Comparison of ENCODE assay signal across 8 cellular contexts in genomic region chr1:65067491-65068201, GRCh38.
A peak's percentile ranks its signal among the peaks of the same experiment; 100 is the strongest.
DNase-seq lines count a peak whose midpoint lies in the region; ATAC-seq and TF ChIP-seq lines count a peak whose summit lies in the region.

No MANE protein-coding gene starts in this region.

- H3K4me3 Mint-ChIP-seq in activated T-cell treated with anti-CD3 and anti-CD28 coated beads, Interleukin-2, amount 50 U/mL, for 72 hours = peak overlapping the region; percentile 88 to 98

- H3K27me3 ChIP-seq in HUES6 (ENCODE audit: control insufficient read depth, insufficient read depth, low read length) (no peaks in the 10 kb centered on the region), esophagus squamous epithelium (no peaks in the 10 kb centered on the region)

- TF ChIP-seq POLR2A in esophagus squamous epithelium (IDR thresholded peaks at IDR 0.05) = peak in 3 of 4 donors; percentile 40 to 74 (median 65)

- peaks cover 24% of the 10 kb centered on the region for H3K4me1 ChIP-seq in HUES6 (ENCODE audit: control insufficient read depth, insufficient read depth, low read length)
- peaks cover 5 to 49% (median 16%) of the 10 kb centered on the region in 3 donors for H3K4me1 ChIP-seq in esophagus squamous epithelium
- H3K4me1 ChIP-seq in mucosa of descending colon (ENCODE audit: low read depth) = no peaks in the 10 kb centered on the region

- H3K4me1 Mint-ChIP-seq in activated T-cell treated with anti-CD3 and anti-CD28 coated beads, Interleukin-2, amount 50 U/mL, for 72 hours (ENCODE audit: low read depth) = peaks cover 45% of the 10 kb centered on the region

- ATAC-seq in GM19328 (IDR thresholded peaks at IDR 0.05; ENCODE audit: unreplicated experiment) = peak; percentile 31
- peak; percentile 28 to 30 for ATAC-seq in activated T-cell treated with anti-CD3 and anti-CD28 coated beads, Interleukin-2, amount 50 U/mL, for 72 hours (replicated peaks in 1 of 2)
- ATAC-seq in mucosa of descending colon = peak; percentile 54

- H3K9ac ChIP-seq in HUES6 (ENCODE audit: low read length) = peak overlapping the region; percentile 92

- intact Hi-C loops in esophagus squamous epithelium (cut with DNase I) = no loop called here
- intact Hi-C loops in mucosa of descending colon (cut with DNase I, micrococcal nuclease) = no loop called here

- no peaks in the 10 kb centered on the region for H3K27me3 Mint-ChIP-seq in activated T-cell treated with anti-CD3 and anti-CD28 coated beads, Interleukin-2, amount 50 U/mL, for 72 hours (ENCODE audit: low read depth)

- no peaks in the 10 kb centered on the region for H3K9me3 ChIP-seq in HUES6 (ENCODE audit: control insufficient read depth, insufficient read depth, low read depth, low read length)
- H3K9me3 ChIP-seq in esophagus squamous epithelium = no peaks in the 10 kb centered on the region
- no peaks in the 10 kb centered on the region for H3K9me3 ChIP-seq in mucosa of descending colon

- DNase-seq in Ammon's horn (ENCODE audit: low spot score) = peak; percentile 87
- peak; percentile 86 for DNase-seq in OCI-M1 (lab: John Stamatoyannopoulos, UW)
- peak; percentile 39 to 54 for DNase-seq in activated T-cell treated with anti-CD3 and anti-CD28 coated beads, Interleukin-2, amount 50 U/mL, for 72 hours
- DNase-seq in esophagus squamous epithelium (lab: John Stamatoyannopoulos, UW) = no peak
- DNase-seq in mucosa of descending colon = peak; percentile 76 to 86 (median 77)
- DNase-seq in stimulated activated CD8-positive, alpha-beta memory T cell treated with anti-CD3 and anti-CD28 coated beads, Interleukin-7, amount 100 ng/mL, for 48 hours (ENCODE audit: extremely low read depth in 1 of 2, low read depth in 1 of 2) = peak; percentile 20 to 35

- H3K36me3 ChIP-seq in HUES6 (ENCODE audit: control insufficient read depth, insufficient read depth, low read length) (no peaks in the 10 kb centered on the region), esophagus squamous epithelium (no peaks in the 10 kb centered on the region), mucosa of descending colon (ENCODE audit: low read depth) (no peaks in the 10 kb centered on the region)

- peak overlapping the region; percentile 41; the same call in 1 of the 2 replicates for H3K27ac ChIP-seq in HUES6 (ENCODE audit: low read depth, low read length)
- peak overlapping the region; percentile 94 to 100 (median 100) for H3K27ac ChIP-seq in esophagus squamous epithelium

- H3K4me3 ChIP-seq in HUES6 (ENCODE audit: low read depth, low read length) (peak overlapping the region; percentile 88), esophagus squamous epithelium (peak overlapping the region; percentile 80 to 98 (median 92)), mucosa of descending colon (peak overlapping the region; percentile 68)

- no peak for TF ChIP-seq CTCF in esophagus squamous epithelium (IDR thresholded peaks at IDR 0.05)
- no peak for TF ChIP-seq CTCF in mucosa of descending colon (IDR thresholded peaks at IDR 0.05)

- H3K9me3 Mint-ChIP-seq in activated T-cell treated with anti-CD3 and anti-CD28 coated beads, Interleukin-2, amount 50 U/mL, for 72 hours = no peaks in the 10 kb centered on the region

- WGBS in esophagus squamous epithelium, 2 donors = 0% methylated on average over 11 to 16 of the region's 61 CpGs

- peaks cover 2% of the 10 kb centered on the region in 2 donors for H3K36me3 Mint-ChIP-seq in activated T-cell treated with anti-CD3 and anti-CD28 coated beads, Interleukin-2, amount 50 U/mL, for 72 hours (ENCODE audit: insufficient read depth in 2 of 2)

- peak overlapping the region; percentile 98 for H3K27ac Mint-ChIP-seq in activated T-cell treated with anti-CD3 and anti-CD28 coated beads, Interleukin-2, amount 50 U/mL, for 72 hours
